ENCODE assay signal across 8 cellular contexts in the genomic region with DNA sequence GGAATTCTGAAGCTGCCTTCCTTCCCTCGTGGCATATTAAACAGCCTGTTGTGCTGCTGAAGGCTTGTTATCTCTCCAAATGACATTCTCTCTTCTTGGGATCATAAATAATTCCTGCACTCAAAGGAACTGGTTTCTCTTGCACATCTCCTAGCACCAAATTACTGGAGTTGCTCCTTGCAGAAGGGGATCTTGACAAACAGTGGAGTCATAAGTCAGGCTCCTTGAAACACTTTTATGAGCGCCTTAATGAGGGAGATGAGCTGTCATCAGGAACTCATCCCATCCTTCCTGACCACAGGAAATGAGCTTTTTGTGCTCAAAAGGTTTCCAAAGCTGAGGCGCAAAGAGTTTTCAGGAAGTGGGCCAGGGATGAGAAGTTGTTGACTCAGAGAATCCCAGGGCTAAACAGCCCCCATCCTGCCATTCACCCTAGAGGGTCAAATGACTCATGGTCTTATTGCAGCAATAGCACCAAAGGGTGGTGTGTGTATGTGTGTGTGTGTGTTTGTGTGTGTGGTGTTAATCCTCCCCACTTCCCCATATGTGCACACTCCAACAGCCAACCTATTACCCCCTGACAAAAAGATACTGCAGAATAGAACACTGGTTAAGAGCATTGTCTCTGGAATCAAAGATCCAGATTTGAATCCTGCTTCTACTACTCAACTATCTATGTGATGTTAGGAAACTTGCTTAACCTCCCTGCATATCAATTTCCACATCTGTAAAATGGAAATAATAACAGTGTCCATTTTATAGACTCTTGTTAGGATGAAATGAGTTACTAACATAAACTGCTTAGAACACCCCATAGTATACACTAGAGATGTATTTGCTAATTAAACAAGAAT. TPM values are rescaled to one million over a fixed set of nuclear protein-coding genes. Genes with fewer than 3 reads are reported as not detected.
A peak's percentile ranks its signal among the peaks of the same experiment; 100 is the strongest.
DNase-seq lines count a peak whose midpoint lies in the region; ATAC-seq, FAIRE-seq and TF ChIP-seq lines count a peak whose summit lies in the region.

No MANE protein-coding gene starts in this region.

- POLR2A ChIA-PET in CD8-positive, alpha-beta T cell (lab: Charles Lee) = no interaction called here

- no TSS peak for BruUV-seq in Calu3 (replicated peaks; lab: Mats Ljungman, UMichigan)

- peak; percentile 58 for FAIRE-seq in endometrium (lab: Jason Lieb, UNC)

- DNase-seq in Calu3 (peak; percentile 27), NCI-H460 (ENCODE audit: extremely low read depth, low read depth) (peak; percentile 52), omental fat pad (ENCODE audit: low spot score) (peak; percentile 73)
- DNase-seq in CD8-positive, alpha-beta T cell = no peak

- H3K4me3 ChIP-seq in CD8-positive, alpha-beta T cell (ENCODE audit: low read depth, low read length) = no peak overlapping the region

- peaks cover 10% of the 10 kb centered on the region for H3K4me1 Mint-ChIP-seq in Calu3 (ENCODE audit: low read depth, unreplicated experiment)
- peaks cover 3% of the 10 kb centered on the region for H3K4me1 Mint-ChIP-seq in CD8-positive, alpha-beta T cell (ENCODE audit: low read depth)

- no peaks in the 10 kb centered on the region for H3K9me3 Mint-ChIP-seq in Calu3 (ENCODE audit: low read depth, unreplicated experiment)
- H3K9me3 Mint-ChIP-seq in CD8-positive, alpha-beta T cell = no peaks in the 10 kb centered on the region

- peaks cover 4% of the 10 kb centered on the region for H3K36me3 Mint-ChIP-seq in Calu3 (ENCODE audit: insufficient read depth, unreplicated experiment)
- H3K36me3 Mint-ChIP-seq in CD8-positive, alpha-beta T cell = no peaks in the 10 kb centered on the region

- H3K27ac Mint-ChIP-seq in Calu3 (ENCODE audit: unreplicated experiment) = no peak overlapping the region
- no peak overlapping the region for H3K27ac Mint-ChIP-seq in CD8-positive, alpha-beta T cell

- no peaks in the 10 kb centered on the region for H3K27me3 Mint-ChIP-seq in Calu3 (ENCODE audit: unreplicated experiment)
- H3K27me3 Mint-ChIP-seq in CD8-positive, alpha-beta T cell (ENCODE audit: low read depth) = no peaks in the 10 kb centered on the region

- CTCF ChIA-PET in Calu3 (lab: Charles Lee) = no interaction called here
- CTCF ChIA-PET in CD8-positive, alpha-beta T cell (lab: Charles Lee) = no interaction called here

- H3K36me3 ChIP-seq in CD8-positive, alpha-beta T cell (ENCODE audit: insufficient read depth, low read length) = no peaks in the 10 kb centered on the region

- H3K9me3 ChIP-seq in CD8-positive, alpha-beta T cell (ENCODE audit: low read length) = no peaks in the 10 kb centered on the region

- intact Hi-C loops in Calu3 (cut with micrococcal nuclease; ENCODE audit: unreplicated experiment) = no loop called here
- intact Hi-C loops in CD8-positive, alpha-beta T cell (cut with DNase I, micrococcal nuclease) = loop anchor here in 1 of 2 experiments (5.0 kb wide), 2 partner anchors 251 to 1211 kb away; partner anchors contain the start of genes EIF3I, TMEM234 and TRIM62

- no peaks in the 10 kb centered on the region for H3K27me3 ChIP-seq in CD8-positive, alpha-beta T cell (ENCODE audit: insufficient read depth, low read length)

- ATAC-seq in omental fat pad (ENCODE audit: low FRiP score) (peak; percentile 83), GM21619 (IDR thresholded peaks at IDR 0.05; ENCODE audit: unreplicated experiment) (no peak), GM19324 (IDR thresholded peaks at IDR 0.05; ENCODE audit: low FRiP score, unreplicated experiment) (no peak), HG02973 (IDR thresholded peaks at IDR 0.05; ENCODE audit: unreplicated experiment) (no peak)
- ATAC-seq in CD8-positive, alpha-beta T cell = no peak

- no peak overlapping the region for H3K27ac ChIP-seq in CD8-positive, alpha-beta T cell (ENCODE audit: low read depth, low read length)

- no peak overlapping the region for H3K4me3 Mint-ChIP-seq in Calu3 (ENCODE audit: low read depth, unreplicated experiment)
- no peak overlapping the region for H3K4me3 Mint-ChIP-seq in CD8-positive, alpha-beta T cell

- no peak for TF ChIP-seq CTCF in Calu3 (IDR thresholded peaks at IDR 0.05; ENCODE audit: unreplicated experiment)
- TF ChIP-seq CTCF in omental fat pad (IDR thresholded peaks at IDR 0.05) = no peak
- TF ChIP-seq CTCF in CD8-positive, alpha-beta T cell (IDR thresholded peaks at IDR 0.05) = no peak

- H3K4me1 ChIP-seq in CD8-positive, alpha-beta T cell (ENCODE audit: insufficient read depth, low read length) = no peaks in the 10 kb centered on the region

RNA-seq across cellular contexts. Expression of gene PHC2, which starts 2.8 kb away (rescaled TPM):
- 54.2 and 59.5 TPM in 2 replicates for total RNA-seq in Calu3 (2022)
- 46.3 and 49.9 TPM in 2 replicates for total RNA-seq in NCI-H460 (2014; rRNA removed; shearing (Covaris generic))
- polyA plus RNA-seq in NCI-H460 (2014; cell fraction: nucleus; rRNA removed) = 29.6 and 41.7 TPM in 2 replicates
- total RNA-seq in omental fat pad = 100 to 1,000 TPM; 109 to 214 (median 150) TPM
- total RNA-seq in CD8-positive, alpha-beta T cell = 10 to 100 TPM; 39.7 to 40.4 TPM

RNA-seq across cellular contexts. Expression of gene ZSCAN20, which starts 38.7 kb away (rescaled TPM):
- 6.6 and 8.2 TPM in 2 replicates for total RNA-seq in Calu3 (2022)
- 2.7 and 3.2 TPM in 2 replicates for total RNA-seq in NCI-H460 (2014; rRNA removed; shearing (Covaris generic))
- 2.2 and 2.3 TPM in 2 replicates for polyA plus RNA-seq in NCI-H460 (2014; cell fraction: nucleus; rRNA removed)
- total RNA-seq in omental fat pad = 1 to 10 TPM; 2.2 to 7.4 (median 3.9) TPM
- under 1 TPM; 0.19 TPM for total RNA-seq in CD8-positive, alpha-beta T cell

Comparison
In these comparisons a context has a peak if more than half of its experiments do, and no peak if none do; other contexts are left out.
1. DNase-seq: peak in Calu3 (single experiment), NCI-H460 (single experiment) and omental fat pad (single experiment); none in CD8-positive, alpha-beta T cell (0 of 7).